ENCODE assay signal across 8 cellular contexts in genomic region chr1:52032785-52033131, GRCh38. TPM values are rescaled to one million over a fixed set of nuclear protein-coding genes. Genes with fewer than 3 reads are reported as not detected.
DNase-seq lines count a peak whose midpoint lies in the region; ATAC-seq, FAIRE-seq and TF ChIP-seq lines count a peak whose summit lies in the region.

No MANE protein-coding gene starts in this region.

- no peaks in the 10 kb centered on the region for H3K27me3 Mint-ChIP-seq in activated CD8-positive, alpha-beta memory T cell treated with anti-CD3 and anti-CD28 coated beads, Interleukin-2, amount 10 ng/mL, durations not matched to agents 7 days and 5 days

- no peaks in the 10 kb centered on the region for H3K9me3 ChIP-seq in lower lobe of right lung

- intact Hi-C loops in lower lobe of right lung (cut with DNase I) = no loop called here

- peaks cover 23% of the 10 kb centered on the region for H3K36me3 Mint-ChIP-seq in activated CD8-positive, alpha-beta memory T cell treated with anti-CD3 and anti-CD28 coated beads, Interleukin-2, amount 10 ng/mL, durations not matched to agents 7 days and 5 days

- peaks cover 40% of the 10 kb centered on the region for H3K4me1 ChIP-seq in lower lobe of right lung

- H3K9me3 Mint-ChIP-seq in activated CD8-positive, alpha-beta memory T cell treated with anti-CD3 and anti-CD28 coated beads, Interleukin-2, amount 10 ng/mL, durations not matched to agents 7 days and 5 days (ENCODE audit: low read depth) = no peaks in the 10 kb centered on the region

- peak; percentile 51 for DNase-seq in activated CD8-positive, alpha-beta memory T cell treated with anti-CD3 and anti-CD28 coated beads, Interleukin-2, amount 10 ng/mL, durations not matched to agents 7 days and 5 days
- no peak for DNase-seq in activated CD8-positive, alpha-beta memory T cell treated with anti-CD3 and anti-CD28 coated beads for 24 hours
- DNase-seq in SK-MEL-5 (ENCODE audit: low read depth, low spot score) (peak; percentile 61), ecto neural progenitor cell (ENCODE audit: low spot score) (peak; percentile 59), lower lobe of right lung (peak; percentile 55), stromal cell of bone marrow (ENCODE audit: low read depth) (peak; percentile 61), D721Med (ENCODE audit: insufficient read length, low spot score) (no peak)

- peaks cover 18% of the 10 kb centered on the region for H3K36me3 ChIP-seq in lower lobe of right lung

- peaks cover 29% of the 10 kb centered on the region for H3K4me1 Mint-ChIP-seq in activated CD8-positive, alpha-beta memory T cell treated with anti-CD3 and anti-CD28 coated beads, Interleukin-2, amount 10 ng/mL, durations not matched to agents 7 days and 5 days

- CTCF ChIA-PET in activated CD8-positive, alpha-beta memory T cell treated with anti-CD3 and anti-CD28 coated beads, Interleukin-2, amount 10 ng/mL, durations not matched to agents 7 days and 5 days (lab: Charles Lee) = no interaction called here

- peak overlapping the region; percentile 95 for H3K4me3 Mint-ChIP-seq in activated CD8-positive, alpha-beta memory T cell treated with anti-CD3 and anti-CD28 coated beads, Interleukin-2, amount 10 ng/mL, durations not matched to agents 7 days and 5 days

- H3K27ac ChIP-seq in lower lobe of right lung = peak overlapping the region; percentile 91

- peak overlapping the region; percentile 95 for H3K27ac Mint-ChIP-seq in activated CD8-positive, alpha-beta memory T cell treated with anti-CD3 and anti-CD28 coated beads, Interleukin-2, amount 10 ng/mL, durations not matched to agents 7 days and 5 days

- in situ Hi-C loops in SK-MEL-5 (cut with HindIII; ENCODE audit: low pct_unique_long_range_greater_than_20kb, low sequenced_read_pairs) = no loop called here

- TF ChIP-seq CTCF in lower lobe of right lung (IDR thresholded peaks at IDR 0.05) = no peak
- no peak for TF ChIP-seq CTCF in D721Med (IDR thresholded peaks at IDR 0.05; ENCODE audit: insufficient read depth, missing control alignments)

- FAIRE-seq in D721Med (lab: Jason Lieb, UNC) = no peak

- H3K4me3 ChIP-seq in lower lobe of right lung = peak overlapping the region; percentile 79

- H3K27me3 ChIP-seq in lower lobe of right lung (ENCODE audit: low read depth) = no peaks in the 10 kb centered on the region

- peak; percentile 18 for ATAC-seq in activated CD8-positive, alpha-beta memory T cell treated with anti-CD3 and anti-CD28 coated beads, Interleukin-2, amount 10 ng/mL, durations not matched to agents 7 days and 5 days
- ATAC-seq in HG03025 (IDR thresholded peaks at IDR 0.05; ENCODE audit: low FRiP score, unreplicated experiment) (peak; percentile 33), lower lobe of right lung (peak; percentile 63 to 72)

RNA-seq across cellular contexts. Expression of gene KTI12, which starts 0.9 kb away (rescaled TPM):
- 10 to 100 TPM; 15.0 to 18.0 TPM for total RNA-seq in activated CD8-positive, alpha-beta memory T cell treated with anti-CD3 and anti-CD28 coated beads, Interleukin-2, amount 10 ng/mL, durations not matched to agents 7 days and 5 days
- total RNA-seq in SK-MEL-5 (2014; rRNA removed; shearing (Covaris generic)) = 10.5 and 13.3 TPM in 2 replicates
- 16.8 and 19.6 TPM in 2 replicates for polyA plus RNA-seq in SK-MEL-5 (2015; cell fraction: cytosol; rRNA removed)
- polyA plus RNA-seq in SK-MEL-5 (2015; cell fraction: nucleus; rRNA removed) = 9.1 and 10.7 TPM in 2 replicates
- total RNA-seq in lower lobe of right lung = 8.6 TPM

RNA-seq across cellular contexts. Expression of gene TXNDC12, which starts 22.2 kb away (rescaled TPM):
- 10 to 100 TPM; 37.5 to 42.6 TPM for total RNA-seq in activated CD8-positive, alpha-beta memory T cell treated with anti-CD3 and anti-CD28 coated beads, Interleukin-2, amount 10 ng/mL, durations not matched to agents 7 days and 5 days
- total RNA-seq in SK-MEL-5 (2014; rRNA removed; shearing (Covaris generic)) = 89.9 and 97.9 TPM in 2 replicates
- 102 and 108 TPM in 2 replicates for polyA plus RNA-seq in SK-MEL-5 (2015; cell fraction: cytosol; rRNA removed)
- polyA plus RNA-seq in SK-MEL-5 (2015; cell fraction: nucleus; rRNA removed) = 20.3 and 25.8 TPM in 2 replicates
- total RNA-seq in lower lobe of right lung = 55.5 TPM

RNA-seq across cellular contexts. Expression of gene BTF3L4, which starts 23.3 kb away (rescaled TPM):
- total RNA-seq in activated CD8-positive, alpha-beta memory T cell treated with anti-CD3 and anti-CD28 coated beads, Interleukin-2, amount 10 ng/mL, durations not matched to agents 7 days and 5 days = 10 to 100 TPM; 25.6 to 31.5 TPM
- 36.4 and 48.5 TPM in 2 replicates for total RNA-seq in SK-MEL-5 (2014; rRNA removed; shearing (Covaris generic))
- polyA plus RNA-seq in SK-MEL-5 (2015; cell fraction: cytosol; rRNA removed) = 48.3 and 53.7 TPM in 2 replicates
- 40.4 and 48.0 TPM in 2 replicates for polyA plus RNA-seq in SK-MEL-5 (2015; cell fraction: nucleus; rRNA removed)
- total RNA-seq in lower lobe of right lung = 33.8 TPM

RNA-seq across cellular contexts. Expression of gene RAB3B, which starts 42.3 kb away (rescaled TPM):
- total RNA-seq in activated CD8-positive, alpha-beta memory T cell treated with anti-CD3 and anti-CD28 coated beads, Interleukin-2, amount 10 ng/mL, durations not matched to agents 7 days and 5 days = under 1 TPM in 1 of 2 experiments, not detected in 1; 0.05 TPM
- 0.08 and 0.19 TPM in 2 replicates for total RNA-seq in SK-MEL-5 (2014; rRNA removed; shearing (Covaris generic))
- polyA plus RNA-seq in SK-MEL-5 (2015; cell fraction: cytosol; rRNA removed) = 0.18 and 0.19 TPM in 2 replicates
- 0.02 and 0.24 TPM in 2 replicates for polyA plus RNA-seq in SK-MEL-5 (2015; cell fraction: nucleus; rRNA removed)
- 0.06 TPM for total RNA-seq in lower lobe of right lung

Comparison
In these comparisons a context has a peak if more than half of its experiments do, and no peak if none do; other contexts are left out.
1. DNase-seq: peak in activated CD8-positive, alpha-beta memory T cell treated with anti-CD3 and anti-CD28 coated beads, Interleukin-2, amount 10 ng/mL, durations not matched to agents 7 days and 5 days (single experiment), SK-MEL-5 (single experiment), ecto neural progenitor cell (single experiment), lower lobe of right lung (single experiment) and stromal cell of bone marrow (single experiment); none in activated CD8-positive, alpha-beta memory T cell treated with anti-CD3 and anti-CD28 coated beads for 24 hours (single experiment) and D721Med (single experiment).
2. Peak in every context shown above with its lines, with median percentiles within 50 percentile points of each other: ATAC-seq.